In the genomic region with DNA sequence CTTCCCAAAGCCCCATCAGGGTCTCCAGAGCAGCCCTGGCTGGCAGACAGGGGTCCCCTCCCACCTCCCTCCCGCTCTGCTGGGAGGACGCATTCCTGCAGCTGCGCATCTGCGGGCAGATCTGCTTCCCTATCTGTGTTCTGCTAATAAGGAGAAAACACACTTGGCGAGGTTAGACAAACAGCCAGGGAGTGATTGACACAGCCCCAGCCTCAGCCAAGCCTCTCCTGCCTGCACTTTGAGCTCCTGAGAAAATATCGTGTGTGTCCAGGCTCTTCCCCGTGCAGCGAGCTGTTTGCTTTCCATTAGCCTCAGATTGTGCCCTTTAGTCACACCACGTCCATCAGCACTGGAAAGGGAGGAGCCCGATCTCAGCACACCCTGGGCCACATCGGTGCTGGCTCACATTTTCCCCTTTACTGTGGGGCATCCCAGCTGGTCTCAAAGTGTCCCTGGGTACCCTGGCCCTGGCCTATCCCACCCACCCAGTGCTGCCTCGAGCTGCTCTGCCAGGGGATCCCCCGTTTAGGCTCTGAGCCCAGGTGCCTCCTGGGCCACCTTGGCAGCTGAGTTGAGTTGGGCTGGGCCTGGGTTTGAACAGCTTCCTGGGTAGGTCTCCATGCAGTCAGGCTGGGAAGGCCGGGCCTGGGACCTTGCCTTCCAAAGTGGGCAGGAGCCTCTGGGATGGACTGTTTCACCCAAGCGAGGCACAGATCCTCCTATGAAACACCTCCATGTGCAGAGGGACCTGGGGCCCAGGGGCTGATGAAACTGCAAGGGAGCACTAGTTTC, we compare ENCODE assay signal across 1 cellular context.
TF ChIP-seq lines count a peak whose summit lies in the region.

No MANE protein-coding gene starts in this region.

TF ChIP-seq in HepG2, 621 proteins besides CTCF, POLR2A, EP300 and RAD21 (continued from another document and continues in another):
- TF ChIP-seq SIX4 (CRISPR knock-in tag; IDR thresholded peaks at IDR 0.05) (no peak), NCOR1 (IDR thresholded peaks at IDR 0.05; ENCODE audit: borderline replicate concordance, low read length) (peak; percentile 54; the same call in 1 of the 2 replicates), JUN (CRISPR knock-in tag; IDR thresholded peaks at IDR 0.05) (no peak), KDM5A (IDR thresholded peaks at IDR 0.05; ENCODE audit: borderline replicate concordance, low read length) (no peak), NONO (IDR thresholded peaks at IDR 0.05) (no peak), NONO (CRISPR knock-in tag; conservative IDR thresholded peaks at IDR 0.05) (no peak), ZSCAN30 (CRISPR knock-in tag; IDR thresholded peaks at IDR 0.05) (no peak), ZNF501 (CRISPR knock-in tag; IDR thresholded peaks at IDR 0.05) (peak; percentile 53; the same call in 1 of the 2 replicates), ZNF337 (CRISPR knock-in tag; IDR thresholded peaks at IDR 0.05; ENCODE audit: borderline replicate concordance, low read depth) (no peak), TAF1 (CRISPR knock-in tag; IDR thresholded peaks at IDR 0.05) (no peak), NRL (CRISPR knock-in tag; IDR thresholded peaks at IDR 0.05; ENCODE audit: borderline replicate concordance) (no peak), CBX2 (IDR thresholded peaks at IDR 0.05; ENCODE audit: low read depth, low read length) (no peak), CBX2 (CRISPR knock-in tag; IDR thresholded peaks at IDR 0.05; ENCODE audit: low read depth) (no peak), ZNF615 (CRISPR knock-in tag; IDR thresholded peaks at IDR 0.05; ENCODE audit: borderline replicate concordance) (no peak), KDM5B (CRISPR knock-in tag; IDR thresholded peaks at IDR 0.05; ENCODE audit: borderline replicate concordance) (no peak; the same call in 1 of the 2 replicates), ZNF547 (CRISPR knock-in tag; IDR thresholded peaks at IDR 0.05) (no peak), MTF1 (CRISPR knock-in tag; IDR thresholded peaks at IDR 0.05) (no peak), ZNF282 (IDR thresholded peaks at IDR 0.05; ENCODE audit: partially characterized antibody) (no peak), HOXA3 (CRISPR knock-in tag; IDR thresholded peaks at IDR 0.05) (peak; percentile 76), NR2C2 (CRISPR knock-in tag; IDR thresholded peaks at IDR 0.05; ENCODE audit: borderline replicate concordance) (0 out of 2 replicates have a peak, but pooled peaks have one; percentile 20)
- TF ChIP-seq, protein P1, sequence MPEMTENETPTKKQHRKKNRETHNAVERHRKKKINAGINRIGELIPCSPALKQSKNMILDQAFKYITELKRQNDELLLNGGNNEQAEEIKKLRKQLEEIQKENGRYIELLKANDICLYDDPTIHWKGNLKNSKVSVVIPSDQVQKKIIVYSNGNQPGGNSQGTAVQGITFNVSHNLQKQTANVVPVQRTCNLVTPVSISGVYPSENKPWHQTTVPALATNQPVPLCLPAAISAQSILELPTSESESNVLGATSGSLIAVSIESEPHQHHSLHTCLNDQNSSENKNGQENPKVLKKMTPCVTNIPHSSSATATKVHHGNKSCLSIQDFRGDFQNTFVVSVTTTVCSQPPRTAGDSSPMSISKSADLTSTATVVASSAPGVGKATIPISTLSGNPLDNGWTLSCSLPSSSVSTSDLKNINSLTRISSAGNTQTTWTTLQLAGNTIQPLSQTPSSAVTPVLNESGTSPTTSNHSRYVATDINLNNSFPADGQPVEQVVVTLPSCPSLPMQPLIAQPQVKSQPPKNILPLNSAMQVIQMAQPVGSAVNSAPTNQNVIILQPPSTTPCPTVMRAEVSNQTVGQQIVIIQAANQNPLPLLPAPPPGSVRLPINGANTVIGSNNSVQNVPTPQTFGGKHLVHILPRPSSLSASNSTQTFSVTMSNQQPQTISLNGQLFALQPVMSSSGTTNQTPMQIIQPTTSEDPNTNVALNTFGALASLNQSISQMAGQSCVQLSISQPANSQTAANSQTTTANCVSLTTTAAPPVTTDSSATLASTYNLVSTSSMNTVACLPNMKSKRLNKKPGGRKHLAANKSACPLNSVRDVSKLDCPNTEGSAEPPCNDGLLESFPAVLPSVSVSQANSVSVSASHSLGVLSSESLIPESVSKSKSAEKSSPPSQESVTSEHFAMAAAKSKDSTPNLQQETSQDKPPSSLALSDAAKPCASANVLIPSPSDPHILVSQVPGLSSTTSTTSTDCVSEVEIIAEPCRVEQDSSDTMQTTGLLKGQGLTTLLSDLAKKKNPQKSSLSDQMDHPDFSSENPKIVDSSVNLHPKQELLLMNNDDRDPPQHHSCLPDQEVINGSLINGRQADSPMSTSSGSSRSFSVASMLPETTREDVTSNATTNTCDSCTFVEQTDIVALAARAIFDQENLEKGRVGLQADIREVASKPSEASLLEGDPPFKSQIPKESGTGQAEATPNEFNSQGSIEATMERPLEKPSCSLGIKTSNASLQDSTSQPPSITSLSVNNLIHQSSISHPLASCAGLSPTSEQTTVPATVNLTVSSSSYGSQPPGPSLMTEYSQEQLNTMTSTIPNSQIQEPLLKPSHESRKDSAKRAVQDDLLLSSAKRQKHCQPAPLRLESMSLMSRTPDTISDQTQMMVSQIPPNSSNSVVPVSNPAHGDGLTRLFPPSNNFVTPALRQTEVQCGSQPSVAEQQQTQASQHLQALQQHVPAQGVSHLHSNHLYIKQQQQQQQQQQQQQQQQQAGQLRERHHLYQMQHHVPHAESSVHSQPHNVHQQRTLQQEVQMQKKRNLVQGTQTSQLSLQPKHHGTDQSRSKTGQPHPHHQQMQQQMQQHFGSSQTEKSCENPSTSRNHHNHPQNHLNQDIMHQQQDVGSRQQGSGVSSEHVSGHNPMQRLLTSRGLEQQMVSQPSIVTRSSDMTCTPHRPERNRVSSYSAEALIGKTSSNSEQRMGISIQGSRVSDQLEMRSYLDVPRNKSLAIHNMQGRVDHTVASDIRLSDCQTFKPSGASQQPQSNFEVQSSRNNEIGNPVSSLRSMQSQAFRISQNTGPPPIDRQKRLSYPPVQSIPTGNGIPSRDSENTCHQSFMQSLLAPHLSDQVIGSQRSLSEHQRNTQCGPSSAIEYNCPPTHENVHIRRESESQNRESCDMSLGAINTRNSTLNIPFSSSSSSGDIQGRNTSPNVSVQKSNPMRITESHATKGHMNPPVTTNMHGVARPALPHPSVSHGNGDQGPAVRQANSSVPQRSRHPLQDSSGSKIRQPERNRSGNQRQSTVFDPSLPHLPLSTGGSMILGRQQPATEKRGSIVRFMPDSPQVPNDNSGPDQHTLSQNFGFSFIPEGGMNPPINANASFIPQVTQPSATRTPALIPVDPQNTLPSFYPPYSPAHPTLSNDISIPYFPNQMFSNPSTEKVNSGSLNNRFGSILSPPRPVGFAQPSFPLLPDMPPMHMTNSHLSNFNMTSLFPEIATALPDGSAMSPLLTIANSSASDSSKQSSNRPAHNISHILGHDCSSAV (CRISPR knock-in tag; IDR thresholded peaks at IDR 0.05; ENCODE audit: borderline replicate concordance), result no peak
- TF ChIP-seq, protein P2, sequence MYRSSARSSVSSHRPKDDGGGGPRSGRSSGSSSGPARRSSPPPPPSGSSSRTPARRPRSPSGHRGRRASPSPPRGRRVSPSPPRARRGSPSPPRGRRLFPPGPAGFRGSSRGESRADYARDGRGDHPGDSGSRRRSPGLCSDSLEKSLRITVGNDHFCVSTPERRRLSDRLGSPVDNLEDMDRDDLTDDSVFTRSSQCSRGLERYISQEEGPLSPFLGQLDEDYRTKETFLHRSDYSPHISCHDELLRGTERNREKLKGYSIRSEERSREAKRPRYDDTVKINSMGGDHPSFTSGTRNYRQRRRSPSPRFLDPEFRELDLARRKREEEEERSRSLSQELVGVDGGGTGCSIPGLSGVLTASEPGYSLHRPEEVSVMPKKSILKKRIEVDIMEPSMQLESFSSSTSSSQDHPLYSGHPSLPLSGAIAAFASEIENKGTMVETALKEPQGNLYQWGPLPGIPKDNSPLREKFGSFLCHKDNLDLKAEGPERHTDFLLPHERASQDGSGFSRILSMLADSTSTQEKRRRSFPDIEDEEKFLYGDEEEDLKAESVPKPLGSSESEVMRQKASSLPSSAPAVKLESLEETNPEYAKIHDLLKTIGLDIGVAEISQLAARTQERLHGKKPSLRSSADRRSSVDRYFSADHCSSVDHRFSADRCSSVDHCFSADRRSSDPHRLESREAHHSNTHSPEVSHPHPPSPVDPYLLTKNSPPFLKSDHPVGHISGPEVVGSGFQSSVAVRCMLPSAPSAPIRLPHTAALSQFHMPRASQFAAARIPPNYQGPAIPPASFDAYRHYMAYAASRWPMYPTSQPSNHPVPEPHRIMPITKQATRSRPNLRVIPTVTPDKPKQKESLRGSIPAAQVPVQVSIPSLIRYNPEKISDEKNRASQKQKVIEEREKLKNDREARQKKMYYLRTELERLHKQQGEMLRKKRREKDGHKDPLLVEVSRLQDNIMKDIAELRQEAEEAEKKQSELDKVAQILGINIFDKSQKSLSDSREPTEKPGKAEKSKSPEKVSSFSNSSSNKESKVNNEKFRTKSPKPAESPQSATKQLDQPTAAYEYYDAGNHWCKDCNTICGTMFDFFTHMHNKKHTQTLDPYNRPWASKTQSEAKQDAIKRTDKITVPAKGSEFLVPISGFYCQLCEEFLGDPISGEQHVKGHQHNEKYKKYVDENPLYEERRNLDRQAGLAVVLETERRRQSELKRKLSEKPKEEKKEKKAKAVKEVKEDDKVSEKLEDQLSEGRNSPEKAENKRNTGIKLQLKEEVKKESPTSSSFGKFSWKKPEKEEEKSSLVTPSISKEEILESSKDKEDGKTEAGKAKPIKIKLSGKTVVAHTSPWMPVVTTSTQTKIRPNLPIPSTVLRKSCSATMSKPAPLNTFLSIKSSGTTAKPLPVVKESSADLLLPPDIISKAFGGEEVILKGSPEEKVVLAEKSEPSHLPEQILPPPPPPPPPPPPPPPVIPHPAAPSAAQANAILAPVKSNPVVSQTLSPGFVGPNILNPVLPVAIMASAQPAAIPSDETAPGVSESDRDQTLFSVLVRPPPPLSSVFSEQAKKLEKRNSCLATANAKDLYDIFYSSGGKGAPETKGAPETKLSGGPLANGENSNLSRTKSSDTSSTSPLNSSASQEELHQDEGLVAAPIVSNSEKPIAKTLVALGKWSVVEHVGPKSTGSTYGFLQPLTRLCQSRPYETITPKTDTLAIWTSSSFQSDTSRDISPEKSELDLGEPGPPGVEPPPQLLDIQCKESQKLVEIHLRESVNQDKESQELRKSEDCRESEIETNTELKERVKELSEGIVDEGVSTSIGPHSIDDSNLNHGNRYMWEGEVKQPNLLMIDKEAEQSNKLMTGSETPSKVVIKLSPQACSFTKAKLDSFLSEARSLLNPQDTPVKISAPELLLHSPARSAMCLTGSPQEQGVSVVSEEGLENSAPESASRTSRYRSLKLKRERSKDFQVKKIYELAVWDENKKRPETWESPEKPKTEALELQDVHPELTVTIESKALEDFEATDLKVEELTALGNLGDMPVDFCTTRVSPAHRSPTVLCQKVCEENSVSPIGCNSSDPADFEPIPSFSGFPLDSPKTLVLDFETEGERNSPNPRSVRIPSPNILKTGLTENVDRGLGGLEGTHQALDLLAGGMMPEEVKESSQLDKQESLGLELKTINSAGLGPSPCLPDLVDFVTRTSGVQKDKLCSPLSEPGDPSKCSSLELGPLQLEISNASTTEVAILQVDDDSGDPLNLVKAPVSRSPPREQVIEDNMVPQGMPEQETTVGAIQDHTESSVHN (CRISPR knock-in tag; IDR thresholded peaks at IDR 0.05), result no peak
- TF ChIP-seq, protein P3, sequence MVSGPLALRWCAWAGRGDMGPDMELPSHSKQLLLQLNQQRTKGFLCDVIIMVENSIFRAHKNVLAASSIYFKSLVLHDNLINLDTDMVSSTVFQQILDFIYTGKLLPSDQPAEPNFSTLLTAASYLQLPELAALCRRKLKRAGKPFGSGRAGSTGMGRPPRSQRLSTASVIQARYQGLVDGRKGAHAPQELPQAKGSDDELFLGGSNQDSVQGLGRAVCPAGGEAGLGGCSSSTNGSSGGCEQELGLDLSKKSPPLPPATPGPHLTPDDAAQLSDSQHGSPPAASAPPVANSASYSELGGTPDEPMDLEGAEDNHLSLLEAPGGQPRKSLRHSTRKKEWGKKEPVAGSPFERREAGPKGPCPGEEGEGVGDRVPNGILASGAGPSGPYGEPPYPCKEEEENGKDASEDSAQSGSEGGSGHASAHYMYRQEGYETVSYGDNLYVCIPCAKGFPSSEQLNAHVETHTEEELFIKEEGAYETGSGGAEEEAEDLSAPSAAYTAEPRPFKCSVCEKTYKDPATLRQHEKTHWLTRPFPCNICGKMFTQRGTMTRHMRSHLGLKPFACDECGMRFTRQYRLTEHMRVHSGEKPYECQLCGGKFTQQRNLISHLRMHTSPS (CRISPR knock-in tag; IDR thresholded peaks at IDR 0.05; ENCODE audit: low read depth), result no peak
- TF ChIP-seq, protein P4, sequence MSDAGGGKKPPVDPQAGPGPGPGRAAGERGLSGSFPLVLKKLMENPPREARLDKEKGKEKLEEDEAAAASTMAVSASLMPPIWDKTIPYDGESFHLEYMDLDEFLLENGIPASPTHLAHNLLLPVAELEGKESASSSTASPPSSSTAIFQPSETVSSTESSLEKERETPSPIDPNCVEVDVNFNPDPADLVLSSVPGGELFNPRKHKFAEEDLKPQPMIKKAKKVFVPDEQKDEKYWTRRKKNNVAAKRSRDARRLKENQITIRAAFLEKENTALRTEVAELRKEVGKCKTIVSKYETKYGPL (CRISPR knock-in tag; IDR thresholded peaks at IDR 0.05), result no peak
- TF ChIP-seq, protein P5, sequence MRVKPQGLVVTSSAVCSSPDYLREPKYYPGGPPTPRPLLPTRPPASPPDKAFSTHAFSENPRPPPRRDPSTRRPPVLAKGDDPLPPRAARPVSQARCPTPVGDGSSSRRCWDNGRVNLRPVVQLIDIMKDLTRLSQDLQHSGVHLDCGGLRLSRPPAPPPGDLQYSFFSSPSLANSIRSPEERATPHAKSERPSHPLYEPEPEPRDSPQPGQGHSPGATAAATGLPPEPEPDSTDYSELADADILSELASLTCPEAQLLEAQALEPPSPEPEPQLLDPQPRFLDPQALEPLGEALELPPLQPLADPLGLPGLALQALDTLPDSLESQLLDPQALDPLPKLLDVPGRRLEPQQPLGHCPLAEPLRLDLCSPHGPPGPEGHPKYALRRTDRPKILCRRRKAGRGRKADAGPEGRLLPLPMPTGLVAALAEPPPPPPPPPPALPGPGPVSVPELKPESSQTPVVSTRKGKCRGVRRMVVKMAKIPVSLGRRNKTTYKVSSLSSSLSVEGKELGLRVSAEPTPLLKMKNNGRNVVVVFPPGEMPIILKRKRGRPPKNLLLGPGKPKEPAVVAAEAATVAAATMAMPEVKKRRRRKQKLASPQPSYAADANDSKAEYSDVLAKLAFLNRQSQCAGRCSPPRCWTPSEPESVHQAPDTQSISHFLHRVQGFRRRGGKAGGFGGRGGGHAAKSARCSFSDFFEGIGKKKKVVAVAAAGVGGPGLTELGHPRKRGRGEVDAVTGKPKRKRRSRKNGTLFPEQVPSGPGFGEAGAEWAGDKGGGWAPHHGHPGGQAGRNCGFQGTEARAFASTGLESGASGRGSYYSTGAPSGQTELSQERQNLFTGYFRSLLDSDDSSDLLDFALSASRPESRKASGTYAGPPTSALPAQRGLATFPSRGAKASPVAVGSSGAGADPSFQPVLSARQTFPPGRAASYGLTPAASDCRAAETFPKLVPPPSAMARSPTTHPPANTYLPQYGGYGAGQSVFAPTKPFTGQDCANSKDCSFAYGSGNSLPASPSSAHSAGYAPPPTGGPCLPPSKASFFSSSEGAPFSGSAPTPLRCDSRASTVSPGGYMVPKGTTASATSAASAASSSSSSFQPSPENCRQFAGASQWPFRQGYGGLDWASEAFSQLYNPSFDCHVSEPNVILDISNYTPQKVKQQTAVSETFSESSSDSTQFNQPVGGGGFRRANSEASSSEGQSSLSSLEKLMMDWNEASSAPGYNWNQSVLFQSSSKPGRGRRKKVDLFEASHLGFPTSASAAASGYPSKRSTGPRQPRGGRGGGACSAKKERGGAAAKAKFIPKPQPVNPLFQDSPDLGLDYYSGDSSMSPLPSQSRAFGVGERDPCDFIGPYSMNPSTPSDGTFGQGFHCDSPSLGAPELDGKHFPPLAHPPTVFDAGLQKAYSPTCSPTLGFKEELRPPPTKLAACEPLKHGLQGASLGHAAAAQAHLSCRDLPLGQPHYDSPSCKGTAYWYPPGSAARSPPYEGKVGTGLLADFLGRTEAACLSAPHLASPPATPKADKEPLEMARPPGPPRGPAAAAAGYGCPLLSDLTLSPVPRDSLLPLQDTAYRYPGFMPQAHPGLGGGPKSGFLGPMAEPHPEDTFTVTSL (CRISPR knock-in tag; IDR thresholded peaks at IDR 0.05; ENCODE audit: borderline replicate concordance), result peak; percentile 75; the same call in 1 of the 2 replicates
